Comparison of ENCODE assay signal across 20 cellular contexts in genomic region chr1:88104234-88104633, GRCh38.
"Had no signal": no experiment of that assay in that cellular context is flagged by ENCODE, and none has a peak within 500 bp of the region (broad histone marks: within the 10 kb centered on the region; RNA-seq: fewer than 3 reads in every experiment).

No MANE protein-coding gene starts in this region.

- H3K9me3 Mint-ChIP-seq: activated B cell treated with CpG ODN at 0.5 μM for 24 hours; activated naive CD8-positive, alpha-beta T cell treated with anti-CD3 and anti-CD28 coated beads for 36 hours; activated T-cell treated with anti-CD3 and anti-CD28 coated beads, Interleukin-2, amount 50 U/mL, for 72 hours had no signal

- ATAC-seq: activated CD8-positive, alpha-beta T cell treated with anti-CD3 and anti-CD28 coated beads, Interleukin-2, amount 10 ng/mL, durations not matched to agents 7 days and 5 days; activated T-cell treated with anti-CD3 and anti-CD28 coated beads, Interleukin-2, amount 50 U/mL, for 72 hours; esophagus mucosa; heart left ventricle; lower lobe of right lung; psoas muscle had no signal

- H3K9me3 ChIP-seq: heart left ventricle, lower lobe of right lung, psoas muscle, sigmoid colon, stomach, thoracic aorta had no signal

- H3K27ac ChIP-seq: heart left ventricle, lower lobe of right lung, psoas muscle, sigmoid colon, stomach, thoracic aorta had no signal

- H3K36me3 ChIP-seq: heart left ventricle, lower lobe of right lung, sigmoid colon, stomach, thoracic aorta had no signal

- H3K4me3 ChIP-seq: heart left ventricle, lower lobe of right lung, psoas muscle, sigmoid colon, stomach, thoracic aorta had no signal

- H3K4me1 Mint-ChIP-seq: activated B cell treated with CpG ODN at 0.5 μM for 24 hours; activated naive CD8-positive, alpha-beta T cell treated with anti-CD3 and anti-CD28 coated beads for 36 hours; immature natural killer cell had no signal

- H3K4me1 ChIP-seq: heart left ventricle, lower lobe of right lung, psoas muscle, sigmoid colon, stomach had no signal

- H3K4me3 Mint-ChIP-seq: activated B cell treated with CpG ODN at 0.5 μM for 24 hours; activated CD8-positive, alpha-beta T cell treated with anti-CD3 and anti-CD28 coated beads, Interleukin-2, amount 10 ng/mL, durations not matched to agents 7 days and 5 days; activated naive CD8-positive, alpha-beta T cell treated with anti-CD3 and anti-CD28 coated beads for 36 hours; activated T-cell treated with anti-CD3 and anti-CD28 coated beads, Interleukin-2, amount 50 U/mL, for 72 hours; immature natural killer cell had no signal

- H3K27me3 ChIP-seq: sigmoid colon, stomach had no signal

- H3K36me3 Mint-ChIP-seq: activated naive CD8-positive, alpha-beta T cell treated with anti-CD3 and anti-CD28 coated beads for 36 hours; immature natural killer cell had no signal

- H3K27ac Mint-ChIP-seq: activated B cell treated with CpG ODN at 0.5 μM for 24 hours; activated CD8-positive, alpha-beta T cell treated with anti-CD3 and anti-CD28 coated beads, Interleukin-2, amount 10 ng/mL, durations not matched to agents 7 days and 5 days; activated naive CD8-positive, alpha-beta T cell treated with anti-CD3 and anti-CD28 coated beads for 36 hours; activated T-cell treated with anti-CD3 and anti-CD28 coated beads, Interleukin-2, amount 50 U/mL, for 72 hours; immature natural killer cell had no signal

- DNase-seq: activated B cell treated with CpG ODN at 0.5 μM for 24 hours; activated CD4-positive, alpha-beta T cell treated with anti-CD3 and anti-CD28 coated beads for 48 hours; activated CD8-positive, alpha-beta memory T cell treated with anti-CD3 and anti-CD28 coated beads, Interleukin-2, amount 50 U/mL, for 4 hours; activated CD8-positive, alpha-beta T cell treated with anti-CD3 and anti-CD28 coated beads, Interleukin-2, amount 10 ng/mL, durations not matched to agents 7 days and 5 days; activated gamma-delta T cell; activated naive CD8-positive, alpha-beta T cell treated with anti-CD3 and anti-CD28 coated beads for 36 hours; activated T-cell treated with anti-CD3 and anti-CD28 coated beads, Interleukin-2, amount 50 U/mL, for 72 hours; anterior cingulate cortex; caudate nucleus; heart left ventricle; immature natural killer cell; lower lobe of right lung; psoas muscle; sigmoid colon; stimulated activated CD4-positive, alpha-beta T cell treated with anti-CD3 and anti-CD28 coated beads, Interleukin-12 subunit alpha, Interleukin-12 subunit beta, amount 100 ng/mL, for 4 hours; stimulated activated CD4-positive, alpha-beta T cell treated with anti-CD3 and anti-CD28 coated beads, Interleukin-2, amount 100 ng/mL, for 24 hours; stomach; SW 1271 had no signal
